Comparison of ENCODE assay signal across 13 cellular contexts in genomic region chr22:36411589-36412258, GRCh38. TPM values are rescaled to one million over a fixed set of nuclear protein-coding genes. Genes with fewer than 3 reads are reported as not detected.
DNase-seq lines count a peak whose midpoint lies in the region; ATAC-seq, FAIRE-seq and TF ChIP-seq lines count a peak whose summit lies in the region.
"Had no signal": no experiment of that assay in that cellular context is flagged by ENCODE, and none has a peak within 500 bp of the region (broad histone marks: within the 10 kb centered on the region; RNA-seq: fewer than 3 reads in every experiment).

No MANE protein-coding gene starts in this region.

- H3K36me3 Mint-ChIP-seq in MCF 10A (ENCODE audit: insufficient read depth, unreplicated experiment) = no peaks in the 10 kb centered on the region
- no peaks in the 10 kb centered on the region for H3K36me3 Mint-ChIP-seq in type B pancreatic cell

- H3K4me1 Mint-ChIP-seq in MCF 10A (ENCODE audit: insufficient read depth, unreplicated experiment) = peaks cover 14% of the 10 kb centered on the region
- H3K4me1 Mint-ChIP-seq in type B pancreatic cell (ENCODE audit: unreplicated experiment) = peaks cover 16% of the 10 kb centered on the region

- CTCF ChIA-PET in MCF 10A (lab: Yijun Ruan, JAX) (interaction anchor here (0.6 kb wide), 1 partner anchor 79 kb away, joined by 4 read pairs; no protein-coding TSS in a partner anchor), HepG2 (lab: Yijun Ruan, JAX; ENCODE audit: low intra/inter-chr PET ratio, low total read pairs) (no interaction called here)

- no peak for FAIRE-seq in HepG2 (lab: Jason Lieb, UNC)
- FAIRE-seq: GM18507 had no signal

- H3K79me2 ChIP-seq in HepG2 (ENCODE audit: insufficient read depth, low read length) = no peaks in the 10 kb centered on the region

- no peaks in the 10 kb centered on the region for H3K36me3 ChIP-seq in breast epithelium
- no peaks in the 10 kb centered on the region for H3K36me3 ChIP-seq in HepG2 (replicated peaks in 1 of 2; ENCODE audit: control insufficient read depth in 1 of 2, insufficient read depth in 2 of 2, low read length in 2 of 2)

- H3K27me3 ChIP-seq in breast epithelium (no peaks in the 10 kb centered on the region), HepG2 (ENCODE audit: control insufficient read depth in 1 of 2, insufficient read depth in 2 of 2, low read length in 2 of 2) (no peaks in the 10 kb centered on the region)

- H3K27ac Mint-ChIP-seq in MCF 10A (ENCODE audit: low read depth, unreplicated experiment) (no peak overlapping the region), type B pancreatic cell (peak overlapping the region; percentile 53)

- no peaks in the 10 kb centered on the region for H3K4me1 ChIP-seq in breast epithelium
- peaks cover 71% of the 10 kb centered on the region for H3K4me1 ChIP-seq in HepG2 (ENCODE audit: insufficient read depth, low read length)

- no peak overlapping the region for H2AFZ ChIP-seq in HepG2 (ENCODE audit: low read length)

- ATAC-seq in HepG2 = no peak

- no peaks in the 10 kb centered on the region for H4K20me1 ChIP-seq in HepG2 (ENCODE audit: insufficient read depth, low read length)

- TF ChIP-seq RAD21 in HepG2 (CRISPR knock-in tag; IDR thresholded peaks at IDR 0.05) = no peak

- DNase-seq in breast epithelium (ENCODE audit: low spot score in 2 of 2) (no peak), MCF 10A (ENCODE audit: unreplicated experiment) (no peak), HepG2 (ENCODE audit: low spot score) (peak; percentile 80), type B pancreatic cell (ENCODE audit: extremely low spot score, unreplicated experiment) (no peak), NOMO-1 treated with dmso at 0.1 percent for 144 hours (lab: John Stamatoyannopoulos, UW; ENCODE audit: unreplicated experiment) (no peak), coronary artery (ENCODE audit: low spot score) (no peak), NCI-H128 (lab: John Stamatoyannopoulos, UW; ENCODE audit: unreplicated experiment) (no peak)
- DNase-seq: caudate nucleus, COR-L47, NCI-H1105 treated with DMSO at 0.1 percent for 48 hours, retina had no signal

- in situ Hi-C loops in HepG2 (cut with HindIII; ENCODE audit: extremely low pct_ligation_motif_present, low pct_unique_long_range_greater_than_20kb) = no loop called here

- TF ChIP-seq EP300 in HepG2 (IDR thresholded peaks at IDR 0.05; ENCODE audit: low read depth in 2 of 2, low read length in 2 of 2) (peak in 1 of 2 experiments; percentile 68; a peak in 2 of 4 replicates), HepG2 (CRISPR knock-in tag; IDR thresholded peaks at IDR 0.05; ENCODE audit: borderline replicate concordance) (no peak)

- peak overlapping the region; percentile 38 for H3K9ac ChIP-seq in HepG2 (ENCODE audit: insufficient read depth, low read depth, low read length)

- H3K4me2 ChIP-seq in HepG2 (ENCODE audit: low read depth, low read length) = peak overlapping the region; percentile 41

- H3K9me3 Mint-ChIP-seq in MCF 10A (ENCODE audit: unreplicated experiment) = no peaks in the 10 kb centered on the region
- no peaks in the 10 kb centered on the region for H3K9me3 Mint-ChIP-seq in type B pancreatic cell

- no TSS peak for BruUV-seq in MCF 10A (replicated peaks; lab: Mats Ljungman, UMichigan)
- BruUV-seq in HepG2 (replicated peaks; lab: Mats Ljungman, UMichigan) = no TSS peak

- intact Hi-C loops in breast epithelium (cut with DNase I; ENCODE audit: low total_unique reads) = no loop called here
- intact Hi-C loops in MCF 10A (cut with micrococcal nuclease) = no loop called here
- intact Hi-C loops in HepG2 (cut with micrococcal nuclease; ENCODE audit: unreplicated experiment) = loop anchor here (1.0 to 5.0 kb wide), 2 partner anchors 8 to 59 kb away; no protein-coding TSS in a partner anchor

- H3K27ac ChIP-seq in breast epithelium (peak overlapping the region; percentile 67 to 92), VCaP (peak overlapping the region; percentile 98), HepG2 (ENCODE audit: extremely low read length, insufficient read depth, low read length) (peak overlapping the region; percentile 90), coronary artery (no peak overlapping the region)

- TF ChIP-seq CTCF in breast epithelium (IDR thresholded peaks at IDR 0.05) = no peak
- TF ChIP-seq CTCF in MCF 10A (IDR thresholded peaks at IDR 0.05; ENCODE audit: unreplicated experiment) = no peak
- no peak for TF ChIP-seq CTCF in VCaP (conservative IDR thresholded peaks at IDR 0.05)
- TF ChIP-seq CTCF in HepG2 (CRISPR knock-in tag; IDR thresholded peaks at IDR 0.05) = no peak
- no peak for TF ChIP-seq CTCF in type B pancreatic cell (conservative IDR thresholded peaks at IDR 0.05)
- TF ChIP-seq CTCF in coronary artery (IDR thresholded peaks at IDR 0.05) = no peak

- no peak overlapping the region for H3K4me3 Mint-ChIP-seq in MCF 10A (ENCODE audit: unreplicated experiment)
- H3K4me3 Mint-ChIP-seq in type B pancreatic cell = no peak overlapping the region

- POLR2A ChIA-PET in MCF 10A (lab: Yijun Ruan, JAX) (interaction anchor here (0.6 to 3.4 kb wide), 4 partner anchors 24 to 61 kb away, joined by 3 to 57 read pairs (median 6); partner anchors contain the start of gene MYH9), HepG2 (lab: Yijun Ruan, JAX) (interaction anchor here (0.8 to 2.8 kb wide), 9 partner anchors 8 to 93 kb away, joined by 4 to 63 read pairs (median 8); partner anchors contain the start of genes MYH9 and TXN2)

- H3K27me3 Mint-ChIP-seq in MCF 10A (ENCODE audit: insufficient read depth, unreplicated experiment) (no peaks in the 10 kb centered on the region), type B pancreatic cell (no peaks in the 10 kb centered on the region)

- 38% methylated on average over 5 of the region's 6 CpGs for WGBS in HepG2 (ENCODE audit: low lambda C conversion rate)

- TF ChIP-seq POLR2A in breast epithelium (IDR thresholded peaks at IDR 0.05) = no peak
- TF ChIP-seq POLR2A in HepG2 (IDR thresholded peaks at IDR 0.05; ENCODE audit: insufficient read depth in 1 of 2, low read depth in 2 of 2, low read length in 2 of 2) = no peak

- no peaks in the 10 kb centered on the region for H3K9me3 ChIP-seq in breast epithelium
- H3K9me3 ChIP-seq in HepG2 (ENCODE audit: low read length) = no peaks in the 10 kb centered on the region

- H3K4me3 ChIP-seq in breast epithelium (no peak overlapping the region), HepG2 (replicated peaks in 1 of 3; ENCODE audit: insufficient read depth in 1 of 3, low read depth in 2 of 3, low read length in 3 of 3) (no peak overlapping the region), coronary artery (no peak overlapping the region)

TF ChIP-seq in HepG2, 621 proteins besides CTCF, POLR2A, EP300 and RAD21 (continues in another document):
- peak; percentile 44; the same call in 1 of the 2 replicates for TF ChIP-seq TBX3 (IDR thresholded peaks at IDR 0.05; ENCODE audit: borderline replicate concordance)
- TF ChIP-seq HBP1 (CRISPR knock-in tag; IDR thresholded peaks at IDR 0.05; ENCODE audit: low read depth) = no peak
- TF ChIP-seq ISL2 (CRISPR knock-in tag; IDR thresholded peaks at IDR 0.05) = 0 out of 2 replicates have a peak, but pooled peaks have one; percentile 21
- no peak for TF ChIP-seq ZFP37 (CRISPR knock-in tag; IDR thresholded peaks at IDR 0.05; ENCODE audit: borderline replicate concordance)
- TF ChIP-seq ZNF766 (CRISPR knock-in tag; IDR thresholded peaks at IDR 0.05; ENCODE audit: borderline replicate concordance) = no peak

RNA-seq across cellular contexts. Expression of gene MYH9, which starts 24.0 kb away (rescaled TPM):
- 100 to 1,000 TPM; 169 to 392 (median 268) TPM for total RNA-seq in breast epithelium
- total RNA-seq in MCF 10A (2022) = 643 and 653 TPM in 2 replicates
- 98.5 and 125 TPM in 2 replicates for total RNA-seq in HepG2 (2016; rRNA removed; fragmentation: Illumina TruSeq; extraction: Trizol)
- 28.5 and 28.7 TPM in 2 replicates for total RNA-seq in HepG2 (2016; cell fraction: cytosol; rRNA removed; fragmentation: Illumina TruSeq; extraction: Trizol; ENCODE audit: low read depth)
- 92.9 and 102 TPM in 2 replicates for total RNA-seq in HepG2 (2016; cell fraction: insoluble cytoplasmic fraction; rRNA removed; fragmentation: Illumina TruSeq; extraction: Trizol)
- 39.3 and 47.1 TPM in 2 replicates for total RNA-seq in HepG2 (2016; cell fraction: membrane; rRNA removed; fragmentation: Illumina TruSeq; extraction: Trizol)
- total RNA-seq in HepG2 (2016; cell fraction: nucleus; rRNA removed; fragmentation: Illumina TruSeq; extraction: Trizol) = 73.0 and 81.6 TPM in 2 replicates
- 50.7 and 60.6 TPM in 2 replicates for polyA plus RNA-seq in HepG2 (2011; rRNA removed)
- 31.6 and 39.3 TPM in 2 replicates for polyA plus RNA-seq in HepG2 (2011; cell fraction: cytosol; rRNA removed)
- polyA plus RNA-seq in HepG2 (2011; cell fraction: nucleus; rRNA removed) = 68.4 and 91.3 TPM in 2 replicates
- polyA plus RNA-seq in HepG2 (2012) = 88.3 and 93.4 TPM in 2 replicates
- 3.6 and 4.2 TPM in 2 replicates for polyA plus RNA-seq in HepG2 (2016; cell fraction: cytosol; fragmentation: Illumina TruSeq; extraction: Trizol; ENCODE audit: low read depth)
- 72.0 and 110 TPM in 2 replicates for polyA plus RNA-seq in HepG2 (2016; cell fraction: insoluble cytoplasmic fraction; fragmentation: Illumina TruSeq; extraction: Trizol; ENCODE audit: low read depth)
- 8.1 and 11.6 TPM in 2 replicates for polyA plus RNA-seq in HepG2 (2016; cell fraction: membrane; fragmentation: Illumina TruSeq; extraction: Trizol; ENCODE audit: low read depth)
- polyA plus RNA-seq in HepG2 (2016; cell fraction: nucleus; fragmentation: Illumina TruSeq; extraction: Trizol; ENCODE audit: insufficient read depth, low read depth) = 106 and 113 TPM in 2 replicates
- 124 and 180 TPM in 2 replicates for polyA minus RNA-seq in HepG2 (2011; rRNA and poly(A)+ RNA removed; ENCODE audit: low replicate concordance)
- 125 and 176 TPM in 2 replicates for polyA minus RNA-seq in HepG2 (2011; cell fraction: cytosol; rRNA and poly(A)+ RNA removed)
- polyA minus RNA-seq in HepG2 (2011; cell fraction: nucleus; rRNA and poly(A)+ RNA removed) = 61.9 and 97.5 TPM in 2 replicates
- total RNA-seq in type B pancreatic cell (ENCODE audit: low replicate concordance) = 277 and 364 TPM in 2 replicates

Comparison
In these comparisons a context has a peak if more than half of its experiments do, and no peak if none do; other contexts are left out.
1. H3K27ac ChIP-seq: peak in breast epithelium (2 of 2), VCaP (single experiment) and HepG2 (single experiment); none in coronary artery (0 of 2).